In genomic region chr11:36746886-36747710, GRCh38 we compare ENCODE assay signal across 8 cellular contexts.
DNase-seq lines count a peak whose midpoint lies in the region; ATAC-seq and TF ChIP-seq lines count a peak whose summit lies in the region.

No MANE protein-coding gene starts in this region.

- in situ Hi-C loops in SK-MEL-5 (cut with HindIII; ENCODE audit: low pct_unique_long_range_greater_than_20kb, low sequenced_read_pairs), result no loop called here

- H3K36me3 Mint-ChIP-seq in glutamatergic neuron (ENCODE audit: unreplicated experiment), result no peaks in the 10 kb centered on the region

- H3K27me3 ChIP-seq in vagina, result no peaks in the 10 kb centered on the region

- no peak overlapping the region for H3K4me3 Mint-ChIP-seq in glutamatergic neuron (ENCODE audit: unreplicated experiment)

- peak; percentile 90 for DNase-seq in NCI-H1092 treated with DMSO at 0.1 percent for 48 hours (lab: John Stamatoyannopoulos, UW)
- DNase-seq in SK-MEL-5 (ENCODE audit: low read depth, low spot score), result peak; percentile 92
- peak; percentile 86 for DNase-seq in activated naive CD4-positive, alpha-beta T cell treated with Interleukin-2 at 50 U/mL for 16 hours
- peak; percentile 89 for DNase-seq in glutamatergic neuron
- peak; percentile 93 for DNase-seq in posterior vena cava (ENCODE audit: low spot score)
- no peak for DNase-seq in vagina (ENCODE audit: extremely low spot score in 2 of 2)

- no peaks in the 10 kb centered on the region for H3K4me1 ChIP-seq in vagina

- no peaks in the 10 kb centered on the region for H3K27me3 Mint-ChIP-seq in glutamatergic neuron (ENCODE audit: unreplicated experiment)

- TF ChIP-seq POLR2A in vagina (IDR thresholded peaks at IDR 0.05), result no peak

- no peaks in the 10 kb centered on the region for H3K36me3 ChIP-seq in vagina

- peaks cover 2% of the 10 kb centered on the region for H3K9me3 Mint-ChIP-seq in glutamatergic neuron (ENCODE audit: unreplicated experiment)

- peak; percentile 99 for TF ChIP-seq CTCF in GM12872 (IDR thresholded peaks at IDR 0.05; ENCODE audit: insufficient read depth, low read depth, low read length)
- TF ChIP-seq CTCF in glutamatergic neuron (IDR thresholded peaks at IDR 0.05; ENCODE audit: partially characterized antibody, unreplicated experiment), result peak; percentile 88
- TF ChIP-seq CTCF in vagina (IDR thresholded peaks at IDR 0.05), result peak; percentile 71 to 79 (median 78)

- no peak overlapping the region for H3K4me3 ChIP-seq in vagina

- H3K9me3 ChIP-seq in vagina, result no peaks in the 10 kb centered on the region

- H3K27ac ChIP-seq in vagina, result no peak overlapping the region

- peak; percentile 94 for ATAC-seq in HG02642 (IDR thresholded peaks at IDR 0.05; ENCODE audit: poor library complexity, unreplicated experiment)

- peak overlapping the region; percentile 19 for H3K27ac Mint-ChIP-seq in glutamatergic neuron (ENCODE audit: unreplicated experiment)

- H3K4me1 Mint-ChIP-seq in glutamatergic neuron (ENCODE audit: low read depth, unreplicated experiment), result no peaks in the 10 kb centered on the region

- intact Hi-C loops in posterior vena cava (cut with DNase I) (loop anchor here in 1 of 2 donors (5.0 kb wide), 1 partner anchor 45 kb away; no protein-coding TSS in a partner anchor), vagina (cut with DNase I) (no loop called here)

Comparison
In these comparisons a context has a peak if more than half of its experiments do, and no peak if none do; other contexts are left out.
1. DNase-seq: peak in NCI-H1092 treated with DMSO at 0.1 percent for 48 hours (single experiment), SK-MEL-5 (single experiment), activated naive CD4-positive, alpha-beta T cell treated with Interleukin-2 at 50 U/mL for 16 hours (single experiment), glutamatergic neuron (single experiment) and posterior vena cava (single experiment); none in vagina (0 of 2).
2. Peak in every context shown above with its lines, with median percentiles within 50 percentile points of each other: CTCF ChIP-seq.